ENCODE assay signal across 1 cellular context in genomic region chr1:248863011-248863881, GRCh38.
TF ChIP-seq lines count a peak whose summit lies in the region.

No MANE protein-coding gene starts in this region.

TF ChIP-seq in HepG2, 621 proteins besides CTCF, POLR2A, EP300 and RAD21 (continued from another document and continues in another):
- TF ChIP-seq RERE (CRISPR knock-in tag; IDR thresholded peaks at IDR 0.05; ENCODE audit: low read depth), result no peak
- TF ChIP-seq MAFF (IDR thresholded peaks at IDR 0.05; ENCODE audit: low read depth, low read length), result no peak
- TF ChIP-seq KLF11 (CRISPR knock-in tag; IDR thresholded peaks at IDR 0.05), result no peak
- TF ChIP-seq SETDB1 (CRISPR knock-in tag; IDR thresholded peaks at IDR 0.05; ENCODE audit: borderline replicate concordance), result no peak
- no peak for TF ChIP-seq JUN (CRISPR knock-in tag; IDR thresholded peaks at IDR 0.05)
- no peak for TF ChIP-seq FOXA1 (IDR thresholded peaks at IDR 0.05)
- TF ChIP-seq FOXA1 (CRISPR knock-in tag; IDR thresholded peaks at IDR 0.05), result 0 out of 2 replicates have a peak, but pooled peaks have one; percentile 4
- TF ChIP-seq LCORL (IDR thresholded peaks at IDR 0.05), result no peak
- TF ChIP-seq LCORL (CRISPR knock-in tag; IDR thresholded peaks at IDR 0.05), result peak; percentile 83
- TF ChIP-seq TRAFD1 (CRISPR knock-in tag; IDR thresholded peaks at IDR 0.05; ENCODE audit: borderline replicate concordance), result 0 out of 2 replicates have a peak, but pooled peaks have one; percentile 69
- no peak for TF ChIP-seq NFIB (CRISPR knock-in tag; IDR thresholded peaks at IDR 0.05; ENCODE audit: borderline replicate concordance)
- no peak; the same call in 1 of the 2 replicates for TF ChIP-seq TERF1 (CRISPR knock-in tag; IDR thresholded peaks at IDR 0.05)
- TF ChIP-seq, protein P1, sequence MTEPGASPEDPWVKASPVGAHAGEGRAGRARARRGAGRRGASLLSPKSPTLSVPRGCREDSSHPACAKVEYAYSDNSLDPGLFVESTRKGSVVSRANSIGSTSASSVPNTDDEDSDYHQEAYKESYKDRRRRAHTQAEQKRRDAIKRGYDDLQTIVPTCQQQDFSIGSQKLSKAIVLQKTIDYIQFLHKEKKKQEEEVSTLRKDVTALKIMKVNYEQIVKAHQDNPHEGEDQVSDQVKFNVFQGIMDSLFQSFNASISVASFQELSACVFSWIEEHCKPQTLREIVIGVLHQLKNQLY (CRISPR knock-in tag; IDR thresholded peaks at IDR 0.05), result no peak
- no peak for TF ChIP-seq ATRX (CRISPR knock-in tag; IDR thresholded peaks at IDR 0.05; ENCODE audit: borderline replicate concordance)
- peak; percentile 30; the same call in 1 of the 2 replicates for TF ChIP-seq ZBTB10 (CRISPR knock-in tag; IDR thresholded peaks at IDR 0.05; ENCODE audit: borderline replicate concordance)
- peak; percentile 61; the same call in 1 of the 2 replicates for TF ChIP-seq RXRA (CRISPR knock-in tag; IDR thresholded peaks at IDR 0.05)
- TF ChIP-seq MED8 (CRISPR knock-in tag; IDR thresholded peaks at IDR 0.05; ENCODE audit: insufficient replicate concordance), result peak; percentile 43
- peak; percentile 70; the same call in 1 of the 2 replicates for TF ChIP-seq ZMYM3 (CRISPR knock-in tag; IDR thresholded peaks at IDR 0.05)
- TF ChIP-seq, protein P2, sequence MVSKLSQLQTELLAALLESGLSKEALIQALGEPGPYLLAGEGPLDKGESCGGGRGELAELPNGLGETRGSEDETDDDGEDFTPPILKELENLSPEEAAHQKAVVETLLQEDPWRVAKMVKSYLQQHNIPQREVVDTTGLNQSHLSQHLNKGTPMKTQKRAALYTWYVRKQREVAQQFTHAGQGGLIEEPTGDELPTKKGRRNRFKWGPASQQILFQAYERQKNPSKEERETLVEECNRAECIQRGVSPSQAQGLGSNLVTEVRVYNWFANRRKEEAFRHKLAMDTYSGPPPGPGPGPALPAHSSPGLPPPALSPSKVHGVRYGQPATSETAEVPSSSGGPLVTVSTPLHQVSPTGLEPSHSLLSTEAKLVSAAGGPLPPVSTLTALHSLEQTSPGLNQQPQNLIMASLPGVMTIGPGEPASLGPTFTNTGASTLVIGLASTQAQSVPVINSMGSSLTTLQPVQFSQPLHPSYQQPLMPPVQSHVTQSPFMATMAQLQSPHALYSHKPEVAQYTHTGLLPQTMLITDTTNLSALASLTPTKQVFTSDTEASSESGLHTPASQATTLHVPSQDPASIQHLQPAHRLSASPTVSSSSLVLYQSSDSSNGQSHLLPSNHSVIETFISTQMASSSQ (IDR thresholded peaks at IDR 0.05; ENCODE audit: low read depth), result no peak
- TF ChIP-seq, protein P2 (CRISPR knock-in tag; IDR thresholded peaks at IDR 0.05; ENCODE audit: borderline replicate concordance), result no peak
- TF ChIP-seq RNF219 (CRISPR knock-in tag; IDR thresholded peaks at IDR 0.05), result no peak
- TF ChIP-seq YEATS2 (CRISPR knock-in tag; IDR thresholded peaks at IDR 0.05; ENCODE audit: borderline replicate concordance), result peak; percentile 28; the same call in 1 of the 2 replicates
- peak; percentile 61; the same call in 1 of the 2 replicates for TF ChIP-seq ZNF891 (CRISPR knock-in tag; IDR thresholded peaks at IDR 0.05)
- TF ChIP-seq HES4 (CRISPR knock-in tag; IDR thresholded peaks at IDR 0.05; ENCODE audit: borderline replicate concordance), result no peak; the same call in 1 of the 2 replicates
- 0 out of 2 replicates have a peak, but pooled peaks have one; percentile 46 for TF ChIP-seq PCBP1 (IDR thresholded peaks at IDR 0.05; ENCODE audit: borderline replicate concordance, low read depth, low read length)
- TF ChIP-seq BHLHE40 (IDR thresholded peaks at IDR 0.05; ENCODE audit: low read length), result no peak
- peak; percentile 88 for TF ChIP-seq RBFOX2 (IDR thresholded peaks at IDR 0.05; ENCODE audit: low read depth, low read length)
- peak; percentile 67; the same call in 1 of the 2 replicates for TF ChIP-seq ZSCAN9 (CRISPR knock-in tag; IDR thresholded peaks at IDR 0.05; ENCODE audit: borderline replicate concordance)
- TF ChIP-seq TIGD3 (CRISPR knock-in tag; IDR thresholded peaks at IDR 0.05; ENCODE audit: borderline replicate concordance), result 0 out of 2 replicates have a peak, but pooled peaks have one; percentile 25
- TF ChIP-seq HCFC1 (IDR thresholded peaks at IDR 0.05; ENCODE audit: low read depth, low read length), result no peak
- no peak for TF ChIP-seq SP2 (CRISPR knock-in tag; IDR thresholded peaks at IDR 0.05)
- TF ChIP-seq IKZF1 (IDR thresholded peaks at IDR 0.05), result no peak
- no peak for TF ChIP-seq SIX4 (CRISPR knock-in tag; IDR thresholded peaks at IDR 0.05)
- TF ChIP-seq ZSCAN31 (CRISPR knock-in tag; IDR thresholded peaks at IDR 0.05; ENCODE audit: low read depth), result peak; percentile 92
- TF ChIP-seq MXD3 (CRISPR knock-in tag; IDR thresholded peaks at IDR 0.05), result no peak
- TF ChIP-seq NR2F1 (CRISPR knock-in tag; IDR thresholded peaks at IDR 0.05), result peak in 1 of 2 experiments; percentile 54; a peak in 1 of 4 replicates
- TF ChIP-seq, protein P3, sequence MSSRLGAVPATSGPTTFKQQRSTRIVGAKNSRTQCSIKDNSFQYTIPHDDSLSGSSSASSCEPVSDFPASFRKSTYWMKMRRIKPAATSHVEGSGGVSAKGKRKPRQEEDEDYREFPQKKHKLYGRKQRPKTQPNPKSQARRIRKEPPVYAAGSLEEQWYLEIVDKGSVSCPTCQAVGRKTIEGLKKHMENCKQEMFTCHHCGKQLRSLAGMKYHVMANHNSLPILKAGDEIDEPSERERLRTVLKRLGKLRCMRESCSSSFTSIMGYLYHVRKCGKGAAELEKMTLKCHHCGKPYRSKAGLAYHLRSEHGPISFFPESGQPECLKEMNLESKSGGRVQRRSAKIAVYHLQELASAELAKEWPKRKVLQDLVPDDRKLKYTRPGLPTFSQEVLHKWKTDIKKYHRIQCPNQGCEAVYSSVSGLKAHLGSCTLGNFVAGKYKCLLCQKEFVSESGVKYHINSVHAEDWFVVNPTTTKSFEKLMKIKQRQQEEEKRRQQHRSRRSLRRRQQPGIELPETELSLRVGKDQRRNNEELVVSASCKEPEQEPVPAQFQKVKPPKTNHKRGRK (CRISPR knock-in tag; IDR thresholded peaks at IDR 0.05), result 0 out of 2 replicates have a peak, but pooled peaks have one; percentile 50
